In genomic region chr5:174324680-174325079, GRCh38 we compare ENCODE assay signal across 18 cellular contexts.
"Had no signal": no experiment of that assay in that cellular context is flagged by ENCODE, and none has a peak within 500 bp of the region (broad histone marks: within the 10 kb centered on the region; RNA-seq: fewer than 3 reads in every experiment).

No MANE protein-coding gene starts in this region.

- H3K36me3 Mint-ChIP-seq: activated CD4-positive, alpha-beta memory T cell treated with anti-CD3 and anti-CD28 coated beads for 36 hours; activated naive CD4-positive, alpha-beta T cell treated with anti-CD3 and anti-CD28 coated beads, Interleukin-2, amount 50 U/mL, for 72 hours; type B pancreatic cell; WTC11 had no signal

- H3K9me3 Mint-ChIP-seq: activated CD4-positive, alpha-beta memory T cell treated with anti-CD3 and anti-CD28 coated beads for 36 hours; activated naive CD4-positive, alpha-beta T cell treated with anti-CD3 and anti-CD28 coated beads, Interleukin-2, amount 50 U/mL, for 72 hours; activated T-helper 1 cell treated with anti-CD3 and anti-CD28 coated beads, Interleukin-12 subunit alpha, Interleukin-12 subunit beta, Interleukin-2, Interleukin-4 antibody, amounts not matched to agents 30 ng/mL and 10 ng/mL and 1 ng/mL, durations not matched to agents 14 hours and 24 hours and 36 hours; naive thymus-derived CD8-positive, alpha-beta T cell; T-helper 2 cell treated with Interferon-gamma antibody and Interleukin-4, amounts not matched to agents 5 μg/mL and 100 μg/mL, for 36 hours; WTC11 had no signal

- H3K27ac Mint-ChIP-seq: activated CD4-positive, alpha-beta memory T cell treated with anti-CD3 and anti-CD28 coated beads for 36 hours; activated CD4-positive, alpha-beta T cell treated with anti-CD3 and anti-CD28 coated beads for 36 hours; activated naive CD4-positive, alpha-beta T cell treated with anti-CD3 and anti-CD28 coated beads, Interleukin-2, amount 50 U/mL, for 72 hours; activated T-helper 1 cell treated with anti-CD3 and anti-CD28 coated beads, Interleukin-12 subunit alpha, Interleukin-12 subunit beta, Interleukin-2, Interleukin-4 antibody, amounts not matched to agents 30 ng/mL and 10 ng/mL and 1 ng/mL, durations not matched to agents 14 hours and 24 hours and 36 hours; naive thymus-derived CD8-positive, alpha-beta T cell; T-helper 2 cell treated with Interferon-gamma antibody and Interleukin-4, amounts not matched to agents 5 μg/mL and 100 μg/mL, for 36 hours; type B pancreatic cell; WTC11 had no signal

- DNase-seq: activated CD4-positive, alpha-beta memory T cell treated with anti-CD3 and anti-CD28 coated beads for 36 hours; activated gamma-delta T cell treated with Interleukin-2 at 50 U/mL for 16 hours; activated T-cell treated with anti-CD3 and anti-CD28 coated beads for 4 hours; adrenal gland; colonic mucosa; left cardiac atrium; naive thymus-derived CD8-positive, alpha-beta T cell; ovary; right lobe of liver; stimulated activated CD4-positive, alpha-beta T cell treated with anti-CD3 and anti-CD28 coated beads, Interleukin-4, amount 100 ng/mL, for 1 hour; stomach had no signal

- H3K4me3 ChIP-seq: adrenal gland, colonic mucosa, ovary, right lobe of liver, smooth muscle cell, stomach had no signal

- H3K4me3 Mint-ChIP-seq: activated CD4-positive, alpha-beta memory T cell treated with anti-CD3 and anti-CD28 coated beads for 36 hours; activated CD4-positive, alpha-beta T cell treated with anti-CD3 and anti-CD28 coated beads for 36 hours; activated T-helper 1 cell treated with anti-CD3 and anti-CD28 coated beads, Interleukin-12 subunit alpha, Interleukin-12 subunit beta, Interleukin-2, Interleukin-4 antibody, amounts not matched to agents 30 ng/mL and 10 ng/mL and 1 ng/mL, durations not matched to agents 14 hours and 24 hours and 36 hours; naive thymus-derived CD8-positive, alpha-beta T cell; T-helper 2 cell treated with Interferon-gamma antibody and Interleukin-4, amounts not matched to agents 5 μg/mL and 100 μg/mL, for 36 hours; type B pancreatic cell; WTC11 had no signal

- H3K27ac ChIP-seq: adrenal gland, colonic mucosa, ovary, right lobe of liver, stomach had no signal

- H3K4me1 Mint-ChIP-seq: activated CD4-positive, alpha-beta T cell treated with anti-CD3 and anti-CD28 coated beads for 36 hours; naive thymus-derived CD8-positive, alpha-beta T cell had no signal

- ATAC-seq: left cardiac atrium; naive thymus-derived CD8-positive, alpha-beta T cell; right lobe of liver had no signal
